ENCODE assay signal across 16 cellular contexts in the genomic region with DNA sequence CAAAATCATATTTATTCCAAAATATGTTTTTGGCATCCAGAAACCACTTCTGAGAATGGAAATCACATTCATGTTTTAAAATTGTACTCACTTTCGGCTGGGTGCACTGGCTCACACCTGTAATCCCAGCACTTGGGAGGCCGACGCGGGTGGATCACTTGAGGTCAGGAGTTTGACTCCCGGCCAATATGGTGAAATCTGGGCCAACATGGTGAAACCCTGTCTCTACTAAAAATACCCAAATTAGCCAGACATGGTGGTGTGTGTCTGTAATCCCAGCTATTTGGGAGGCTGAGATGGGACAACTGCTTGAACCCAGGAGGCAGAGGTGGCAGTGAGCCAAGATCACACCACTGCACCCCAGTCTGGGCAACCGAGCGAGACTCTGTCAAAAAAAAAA.
DNase-seq lines count a peak whose midpoint lies in the region; ATAC-seq lines count a peak whose summit lies in the region.
"Had no signal": no experiment of that assay in that cellular context is flagged by ENCODE, and none has a peak within 500 bp of the region (broad histone marks: within the 10 kb centered on the region; RNA-seq: fewer than 3 reads in every experiment).

No MANE protein-coding gene starts in this region.

- H3K9me3 ChIP-seq in subcutaneous abdominal adipose tissue (ENCODE audit: control insufficient read depth in 5 of 5, low read length in 5 of 5) = no peaks in the 10 kb centered on the region
- H3K9me3 ChIP-seq: A549, Caco-2 had no signal

- no peak overlapping the region for H3K9ac ChIP-seq in subcutaneous abdominal adipose tissue (ENCODE audit: low read length in 5 of 5)
- H3K9ac ChIP-seq: BLaER1 treated with 17β-estradiol and CSF1 and Interleukin-3, amounts not matched to agents 10 nM and 100 nM had no signal

- H3K27me3 ChIP-seq in subcutaneous abdominal adipose tissue (ENCODE audit: control insufficient read depth in 5 of 5, insufficient read depth in 4 of 5, low read length in 5 of 5) = no peaks in the 10 kb centered on the region
- H3K27me3 ChIP-seq: BLaER1 treated with 17β-estradiol and CSF1 and Interleukin-3, amounts not matched to agents 10 nM and 100 nM had no signal

- H3K4me1 ChIP-seq in subcutaneous abdominal adipose tissue (ENCODE audit: control insufficient read depth in 5 of 5, insufficient read depth in 5 of 5, low read length in 5 of 5) = peaks cover 3 to 37% (median 32%) of the 10 kb centered on the region in 5 donors
- H3K4me1 ChIP-seq: A549, Caco-2 had no signal

- DNase-seq in NCI-H446 treated with DMSO at 0.1 percent for 48 hours (lab: John Stamatoyannopoulos, UW) (peak; percentile 16), sciatic nerve (ENCODE audit: low spot score) (peak; percentile 54), HPDE6-E6E7 (ENCODE audit: extremely low spot score) (no peak)
- DNase-seq: AML-193; Caco-2; Calu3; CD4-positive, alpha-beta T cell; CD8-positive, alpha-beta T cell; DMS79 treated with DMSO at 0.1 percent for 48 hours; GF-D8 had no signal

- no peak overlapping the region for H3K4me3 ChIP-seq in subcutaneous abdominal adipose tissue (ENCODE audit: low read depth in 1 of 5, low read length in 5 of 5)
- H3K4me3 ChIP-seq: A549; BLaER1 treated with 17β-estradiol and CSF1 and Interleukin-3, amounts not matched to agents 10 nM and 100 nM had no signal

- H3K36me3 ChIP-seq in subcutaneous abdominal adipose tissue (ENCODE audit: control insufficient read depth in 5 of 5, insufficient read depth in 5 of 5, low read length in 5 of 5) = no peaks in the 10 kb centered on the region
- H3K36me3 ChIP-seq: BLaER1 treated with 17β-estradiol and CSF1 and Interleukin-3, amounts not matched to agents 10 nM and 100 nM had no signal

- H3K27ac ChIP-seq in subcutaneous abdominal adipose tissue (ENCODE audit: low read depth, low read length) = peak overlapping the region; percentile 51
- H3K27ac ChIP-seq: 22Rv1; A549; BLaER1 treated with 17β-estradiol and CSF1 and Interleukin-3, amounts not matched to agents 10 nM and 100 nM; C4-2B had no signal

- intact Hi-C loops in sciatic nerve (cut with DNase I) = no loop called here

- no peak for ATAC-seq in sciatic nerve
- ATAC-seq in HG03039 (IDR thresholded peaks at IDR 0.05; ENCODE audit: unreplicated experiment) = no peak
- ATAC-seq: A549; CD8-positive, alpha-beta T cell had no signal
